ENCODE assay signal across 22 cellular contexts in the genomic region with DNA sequence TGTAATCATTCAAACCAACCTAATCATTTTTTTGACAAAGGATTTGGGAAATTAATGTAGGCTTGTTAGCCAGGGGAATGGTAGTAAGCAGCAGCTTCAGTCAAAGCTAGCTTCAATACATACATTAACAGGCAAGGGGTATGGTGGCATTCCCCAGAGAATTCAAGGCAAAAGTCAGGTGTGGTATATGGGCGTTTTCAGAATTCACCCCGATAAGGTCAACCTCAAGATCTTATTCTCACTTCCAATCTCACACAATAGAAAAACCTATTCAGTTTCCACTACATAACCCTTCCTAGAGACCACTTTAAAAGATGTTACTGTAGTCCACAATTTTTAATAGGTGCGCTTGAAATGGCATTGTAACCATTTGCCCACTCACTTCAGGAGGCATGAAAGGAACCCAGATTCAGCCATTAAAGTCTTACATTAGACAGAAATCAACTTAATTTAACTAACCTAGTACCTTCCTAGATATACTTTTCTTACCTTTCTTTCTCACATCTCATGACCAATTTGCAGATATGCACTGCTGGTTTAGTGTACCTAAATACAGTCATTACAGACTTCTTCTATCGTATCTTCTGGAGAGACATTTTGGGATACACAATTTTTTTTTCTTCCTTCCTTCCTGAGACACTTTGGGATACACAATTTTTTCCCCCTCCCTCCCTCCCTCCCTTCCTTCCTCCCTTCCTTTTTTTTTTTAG. TPM values are rescaled to one million over a fixed set of nuclear protein-coding genes. Genes with fewer than 3 reads are reported as not detected.
DNase-seq lines count a peak whose midpoint lies in the region; ATAC-seq and TF ChIP-seq lines count a peak whose summit lies in the region.
"Had no signal": no experiment of that assay in that cellular context is flagged by ENCODE, and none has a peak within 500 bp of the region (broad histone marks: within the 10 kb centered on the region; RNA-seq: fewer than 3 reads in every experiment).

No MANE protein-coding gene starts in this region.

- dilution Hi-C loops in IMR-90 (cut with HindIII; ENCODE audit: low sequenced_read_pairs, unreplicated experiment): no loop called here

- WGBS in IMR-90 (ENCODE audit: extremely low coverage in 2 of 2, insufficient read length in 1 of 2), 2 experiments: 100% methylated on average over 1 of the region's 4 CpGs; no CpG with 5 or more reads in 1 of the 2 experiments

- TF ChIP-seq RAD21 in IMR-90 (IDR thresholded peaks at IDR 0.05; ENCODE audit: low read length): no peak

- H3K4me3 ChIP-seq in IMR-90 (ENCODE audit: insufficient read depth, low read depth, low read length): no peak overlapping the region
- no peak overlapping the region for H3K4me3 ChIP-seq in CD8-positive, alpha-beta T cell (ENCODE audit: low read depth, low read length)
- H3K4me3 ChIP-seq: A549, GM23338 had no signal

- peaks cover 4% of the 10 kb centered on the region for H3K27me3 Mint-ChIP-seq in T-helper 2 cell treated with Interferon-gamma antibody and Interleukin-4, amounts not matched to agents 5 μg/mL and 100 μg/mL, for 36 hours (ENCODE audit: low read depth)
- peaks cover 34% of the 10 kb centered on the region for H3K27me3 Mint-ChIP-seq in stimulated activated memory B cell treated with anti-CD40 and anti-IgM and Interleukin-4, amounts not matched to agents 10 μg/mL and 1 μg/mL and 100 μg/mL, for 72 hours
- H3K27me3 Mint-ChIP-seq in CD8-positive, alpha-beta T cell (ENCODE audit: low read depth): no peaks in the 10 kb centered on the region

- peak overlapping the region; percentile 25 for H3K4me3 Mint-ChIP-seq in T-helper 2 cell treated with Interferon-gamma antibody and Interleukin-4, amounts not matched to agents 5 μg/mL and 100 μg/mL, for 36 hours
- no peak overlapping the region for H3K4me3 Mint-ChIP-seq in stimulated activated memory B cell treated with anti-CD40 and anti-IgM and Interleukin-4, amounts not matched to agents 10 μg/mL and 1 μg/mL and 100 μg/mL, for 72 hours
- H3K4me3 Mint-ChIP-seq in CD8-positive, alpha-beta T cell: no peak overlapping the region
- H3K4me3 Mint-ChIP-seq: CD8-positive, alpha-beta memory T cell; GM23338 had no signal

- no peak for TF ChIP-seq POLR2A in IMR-90 (IDR thresholded peaks at IDR 0.05; ENCODE audit: low read depth, low read length)

- no peak overlapping the region for H2AFZ ChIP-seq in IMR-90 (replicated peaks; ENCODE audit: low read length, poor library complexity)
- H2AFZ ChIP-seq: GM23338 had no signal

- in situ Hi-C loops in IMR-90 (cut with MboI; ENCODE audit: low sequenced_read_pairs): no loop called here

- no peak overlapping the region for H4K5ac ChIP-seq in IMR-90 (ENCODE audit: low read depth, low read length)

- no peak for DNase-seq in T-helper 2 cell treated with Interferon-gamma antibody and Interleukin-4, amounts not matched to agents 5 μg/mL and 100 μg/mL, for 36 hours (ENCODE audit: low spot score)
- DNase-seq in T-helper 2 cell (no peak), IMR-90 (no peak), NCI-H82 treated with DMSO at 0.1 percent for 48 hours (lab: John Stamatoyannopoulos, UW; ENCODE audit: unreplicated experiment) (no peak)
- DNase-seq in CD8-positive, alpha-beta T cell: no peak
- DNase-seq: AML-193; CD8-positive, alpha-beta memory T cell; COR-L47; DMS 273 treated with DMSO at 0.1 percent for 48 hours; DMS53; DND-41; EL; HCEC 1CT; Kasumi-1; KG1 had no signal

- no peak overlapping the region for H2BK120ac ChIP-seq in IMR-90 (ENCODE audit: low read depth, low read length)

- H3K36me3 ChIP-seq in IMR-90 (ENCODE audit: control insufficient read depth, insufficient read depth, low read length): no peaks in the 10 kb centered on the region
- H3K36me3 ChIP-seq in CD8-positive, alpha-beta T cell (ENCODE audit: insufficient read depth, low read length): no peaks in the 10 kb centered on the region

- no peak overlapping the region for H3K18ac ChIP-seq in IMR-90 (ENCODE audit: low read depth, low read length)

- H3K27ac ChIP-seq in IMR-90 (ENCODE audit: insufficient read depth, low read length): no peak overlapping the region
- no peak overlapping the region for H3K27ac ChIP-seq in CD8-positive, alpha-beta T cell (ENCODE audit: low read depth, low read length)
- H3K27ac ChIP-seq: 22Rv1 had no signal

- 0 out of 2 replicates have a peak overlapping the region, but pooled peaks have one; percentile 30 for H2AK5ac ChIP-seq in IMR-90 (ENCODE audit: low read depth, low read length)

- CTCF ChIA-PET in IMR-90 (lab: Yijun Ruan, JAX): no interaction called here
- CTCF ChIA-PET in CD8-positive, alpha-beta T cell (lab: Charles Lee): no interaction called here

- no TSS peak for BruUV-seq in IMR-90 (replicated peaks; lab: Mats Ljungman, UMichigan)

- peaks cover 5% of the 10 kb centered on the region for H3K36me3 Mint-ChIP-seq in T-helper 2 cell treated with Interferon-gamma antibody and Interleukin-4, amounts not matched to agents 5 μg/mL and 100 μg/mL, for 36 hours (ENCODE audit: low read depth)
- no peaks in the 10 kb centered on the region for H3K36me3 Mint-ChIP-seq in stimulated activated memory B cell treated with anti-CD40 and anti-IgM and Interleukin-4, amounts not matched to agents 10 μg/mL and 1 μg/mL and 100 μg/mL, for 72 hours
- H3K36me3 Mint-ChIP-seq in CD8-positive, alpha-beta T cell: no peaks in the 10 kb centered on the region
- H3K36me3 Mint-ChIP-seq: CD8-positive, alpha-beta memory T cell had no signal

- no peak overlapping the region for H3K14ac ChIP-seq in IMR-90 (replicated peaks; ENCODE audit: low read depth, low read length)

- H3K9ac ChIP-seq in IMR-90 (ENCODE audit: low read depth, low read length): no peak overlapping the region

- no peaks in the 10 kb centered on the region for H3K27me3 ChIP-seq in IMR-90 (ENCODE audit: control insufficient read depth, insufficient read depth, low read length)
- no peaks in the 10 kb centered on the region for H3K27me3 ChIP-seq in CD8-positive, alpha-beta T cell (ENCODE audit: insufficient read depth, low read length)

- no peaks in the 10 kb centered on the region for H3K9me3 ChIP-seq in IMR-90 (ENCODE audit: control insufficient read depth, insufficient read depth, low read length)
- no peaks in the 10 kb centered on the region for H3K9me3 ChIP-seq in CD8-positive, alpha-beta T cell (ENCODE audit: low read length)
- H3K9me3 ChIP-seq: A549 had no signal

- H3K79me1 ChIP-seq in IMR-90 (ENCODE audit: low read depth in 1 of 2, low read length in 2 of 2): peaks cover 4 to 6% of the 10 kb centered on the region in 2 experiments

- POLR2A ChIA-PET in IMR-90 (lab: Charles Lee; ENCODE audit: unreplicated experiment): no interaction called here
- POLR2A ChIA-PET in CD8-positive, alpha-beta T cell (lab: Charles Lee): no interaction called here

- H3K4ac ChIP-seq in IMR-90 (ENCODE audit: low read depth, low read length): no peak overlapping the region

- no peak overlapping the region for H2AK9ac ChIP-seq in IMR-90 (replicated peaks; ENCODE audit: low read depth, low read length, poor library complexity)

- no peaks in the 10 kb centered on the region for H4K20me1 ChIP-seq in IMR-90 (ENCODE audit: insufficient read depth, low read length)

- no peak overlapping the region for H2BK15ac ChIP-seq in IMR-90 (ENCODE audit: low read depth, low read length)

- intact Hi-C loops in IMR-90 (cut with micrococcal nuclease): no loop called here
- intact Hi-C loops in CD8-positive, alpha-beta T cell (cut with DNase I, micrococcal nuclease): loop anchor here in 1 of 2 experiments (5.0 kb wide), 1 partner anchor 33 kb away; the partner anchor contains the start of gene MAML3

- no peak overlapping the region for H3K4me2 ChIP-seq in IMR-90 (ENCODE audit: low read depth, low read length)
- H3K4me2 ChIP-seq: A549, GM23338 had no signal

- H3K9me1 ChIP-seq in IMR-90 (ENCODE audit: insufficient read depth, low read length): no peaks in the 10 kb centered on the region; the same call in 1 of the 2 replicates

- ATAC-seq in IMR-90 (ENCODE audit: low read depth): no peak
- ATAC-seq in stimulated activated memory B cell treated with anti-CD40 and anti-IgM and Interleukin-4, amounts not matched to agents 10 μg/mL and 1 μg/mL and 100 μg/mL, for 72 hours: peak; percentile 47
- no peak for ATAC-seq in HG02870 (IDR thresholded peaks at IDR 0.05; ENCODE audit: unreplicated experiment)
- ATAC-seq in CD8-positive, alpha-beta T cell: no peak
- ATAC-seq: A549, GM23338, HepG2 had no signal

- no peak overlapping the region for H3K27ac Mint-ChIP-seq in T-helper 2 cell treated with Interferon-gamma antibody and Interleukin-4, amounts not matched to agents 5 μg/mL and 100 μg/mL, for 36 hours
- no peak overlapping the region for H3K27ac Mint-ChIP-seq in stimulated activated memory B cell treated with anti-CD40 and anti-IgM and Interleukin-4, amounts not matched to agents 10 μg/mL and 1 μg/mL and 100 μg/mL, for 72 hours
- no peak overlapping the region for H3K27ac Mint-ChIP-seq in CD8-positive, alpha-beta T cell
- H3K27ac Mint-ChIP-seq: CD8-positive, alpha-beta memory T cell; GM23338 had no signal

- no peak for TF ChIP-seq CTCF in IMR-90 (conservative IDR thresholded peaks at IDR 0.05; ENCODE audit: low read depth, low read length)
- TF ChIP-seq CTCF in CD8-positive, alpha-beta T cell (IDR thresholded peaks at IDR 0.05): no peak

- H3K4me1 ChIP-seq in IMR-90 (ENCODE audit: control insufficient read depth, insufficient read depth, low read length): peaks cover 7% of the 10 kb centered on the region
- H3K4me1 ChIP-seq in CD8-positive, alpha-beta T cell (ENCODE audit: insufficient read depth, low read length): peaks cover 26% of the 10 kb centered on the region

- no peak overlapping the region for H4K91ac ChIP-seq in IMR-90 (ENCODE audit: insufficient read depth, low read depth, low read length)

- no peak overlapping the region for H3K23ac ChIP-seq in IMR-90 (ENCODE audit: low read depth, low read length)

- no peak overlapping the region for H2BK5ac ChIP-seq in IMR-90 (ENCODE audit: low read depth, low read length, poor library complexity, severe bottlenecking)

- no peak overlapping the region for H4K8ac ChIP-seq in IMR-90 (ENCODE audit: low read depth in 2 of 2, low read length in 2 of 2)

- H3K9me3 Mint-ChIP-seq in T-helper 2 cell treated with Interferon-gamma antibody and Interleukin-4, amounts not matched to agents 5 μg/mL and 100 μg/mL, for 36 hours: peaks cover 4% of the 10 kb centered on the region
- H3K9me3 Mint-ChIP-seq in stimulated activated memory B cell treated with anti-CD40 and anti-IgM and Interleukin-4, amounts not matched to agents 10 μg/mL and 1 μg/mL and 100 μg/mL, for 72 hours: no peaks in the 10 kb centered on the region
- H3K9me3 Mint-ChIP-seq in CD8-positive, alpha-beta T cell: no peaks in the 10 kb centered on the region
- H3K9me3 Mint-ChIP-seq: CD8-positive, alpha-beta memory T cell; GM23338 had no signal

- H3K56ac ChIP-seq in IMR-90 (ENCODE audit: extremely low read depth, insufficient read depth, low read length): no peak overlapping the region

- peaks cover 44% of the 10 kb centered on the region for H3K4me1 Mint-ChIP-seq in T-helper 2 cell treated with Interferon-gamma antibody and Interleukin-4, amounts not matched to agents 5 μg/mL and 100 μg/mL, for 36 hours (ENCODE audit: low read depth)
- peaks cover 7% of the 10 kb centered on the region for H3K4me1 Mint-ChIP-seq in stimulated activated memory B cell treated with anti-CD40 and anti-IgM and Interleukin-4, amounts not matched to agents 10 μg/mL and 1 μg/mL and 100 μg/mL, for 72 hours
- H3K4me1 Mint-ChIP-seq in CD8-positive, alpha-beta T cell (ENCODE audit: low read depth): peaks cover 32% of the 10 kb centered on the region

- no peak overlapping the region for H2BK20ac ChIP-seq in IMR-90 (ENCODE audit: low read depth, low read length)

RNA-seq across cellular contexts. Expression of gene MAML3, which starts 34.9 kb away (rescaled TPM):
- 0.90 and 1.1 TPM in 2 replicates for total RNA-seq in IMR-90 (2012; rRNA removed)
- 1.7 and 2.0 TPM in 2 replicates for polyA plus RNA-seq in IMR-90 (2012; rRNA removed)
- 0.78 and 1.8 TPM in 2 replicates for polyA plus RNA-seq in IMR-90 (2012; cell fraction: cytosol; rRNA removed)
- polyA plus RNA-seq in IMR-90 (2012; cell fraction: nucleus; rRNA removed; ENCODE audit: low replicate concordance): 1.3 and 2.3 TPM in 2 replicates
- 1 to 10 TPM; 2.7 TPM for total RNA-seq in CD8-positive, alpha-beta T cell
- total RNA-seq: G401 had no signal
